In the genomic region with DNA sequence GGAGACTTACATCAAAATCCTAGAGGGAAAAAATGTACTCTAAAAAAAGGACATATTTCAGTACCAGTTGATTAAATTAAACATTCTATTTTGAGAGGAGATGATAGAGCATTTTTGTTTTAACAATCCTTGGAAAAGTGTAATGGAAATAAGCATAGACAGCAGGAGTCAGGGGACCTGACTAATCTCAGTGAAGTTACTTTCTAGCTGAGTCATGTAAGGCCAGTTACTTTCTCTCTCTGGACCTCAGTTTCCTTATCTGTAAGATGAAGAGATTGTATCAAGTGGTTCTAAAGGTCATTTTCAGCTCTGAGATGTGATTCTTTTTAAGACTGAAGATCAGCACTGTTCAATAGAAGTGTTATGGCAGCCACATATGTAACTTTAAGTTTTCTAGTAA, we compare ENCODE assay signal across 2 cellular contexts.
TF ChIP-seq lines count a peak whose summit lies in the region.

No MANE protein-coding gene starts in this region.

TF ChIP-seq in A549, 52 proteins besides CTCF, POLR2A, EP300 and RAD21 (continued from another document):
- TF ChIP-seq, protein P1, sequence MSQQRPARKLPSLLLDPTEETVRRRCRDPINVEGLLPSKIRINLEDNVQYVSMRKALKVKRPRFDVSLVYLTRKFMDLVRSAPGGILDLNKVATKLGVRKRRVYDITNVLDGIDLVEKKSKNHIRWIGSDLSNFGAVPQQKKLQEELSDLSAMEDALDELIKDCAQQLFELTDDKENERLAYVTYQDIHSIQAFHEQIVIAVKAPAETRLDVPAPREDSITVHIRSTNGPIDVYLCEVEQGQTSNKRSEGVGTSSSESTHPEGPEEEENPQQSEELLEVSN (IDR thresholded peaks at IDR 0.05; ENCODE audit: borderline replicate concordance, low read depth): no peak

TF ChIP-seq in GM23338, 12 proteins besides CTCF, POLR2A, EP300 and RAD21 (continued from another document):
- TF ChIP-seq EZH2 (IDR thresholded peaks at IDR 0.05; ENCODE audit: low read depth, unreplicated experiment): no peak
- TF ChIP-seq, protein P2, sequence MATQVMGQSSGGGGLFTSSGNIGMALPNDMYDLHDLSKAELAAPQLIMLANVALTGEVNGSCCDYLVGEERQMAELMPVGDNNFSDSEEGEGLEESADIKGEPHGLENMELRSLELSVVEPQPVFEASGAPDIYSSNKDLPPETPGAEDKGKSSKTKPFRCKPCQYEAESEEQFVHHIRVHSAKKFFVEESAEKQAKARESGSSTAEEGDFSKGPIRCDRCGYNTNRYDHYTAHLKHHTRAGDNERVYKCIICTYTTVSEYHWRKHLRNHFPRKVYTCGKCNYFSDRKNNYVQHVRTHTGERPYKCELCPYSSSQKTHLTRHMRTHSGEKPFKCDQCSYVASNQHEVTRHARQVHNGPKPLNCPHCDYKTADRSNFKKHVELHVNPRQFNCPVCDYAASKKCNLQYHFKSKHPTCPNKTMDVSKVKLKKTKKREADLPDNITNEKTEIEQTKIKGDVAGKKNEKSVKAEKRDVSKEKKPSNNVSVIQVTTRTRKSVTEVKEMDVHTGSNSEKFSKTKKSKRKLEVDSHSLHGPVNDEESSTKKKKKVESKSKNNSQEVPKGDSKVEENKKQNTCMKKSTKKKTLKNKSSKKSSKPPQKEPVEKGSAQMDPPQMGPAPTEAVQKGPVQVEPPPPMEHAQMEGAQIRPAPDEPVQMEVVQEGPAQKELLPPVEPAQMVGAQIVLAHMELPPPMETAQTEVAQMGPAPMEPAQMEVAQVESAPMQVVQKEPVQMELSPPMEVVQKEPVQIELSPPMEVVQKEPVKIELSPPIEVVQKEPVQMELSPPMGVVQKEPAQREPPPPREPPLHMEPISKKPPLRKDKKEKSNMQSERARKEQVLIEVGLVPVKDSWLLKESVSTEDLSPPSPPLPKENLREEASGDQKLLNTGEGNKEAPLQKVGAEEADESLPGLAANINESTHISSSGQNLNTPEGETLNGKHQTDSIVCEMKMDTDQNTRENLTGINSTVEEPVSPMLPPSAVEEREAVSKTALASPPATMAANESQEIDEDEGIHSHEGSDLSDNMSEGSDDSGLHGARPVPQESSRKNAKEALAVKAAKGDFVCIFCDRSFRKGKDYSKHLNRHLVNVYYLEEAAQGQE (IDR thresholded peaks at IDR 0.05; ENCODE audit: unreplicated experiment): no peak
- TF ChIP-seq, protein P3, sequence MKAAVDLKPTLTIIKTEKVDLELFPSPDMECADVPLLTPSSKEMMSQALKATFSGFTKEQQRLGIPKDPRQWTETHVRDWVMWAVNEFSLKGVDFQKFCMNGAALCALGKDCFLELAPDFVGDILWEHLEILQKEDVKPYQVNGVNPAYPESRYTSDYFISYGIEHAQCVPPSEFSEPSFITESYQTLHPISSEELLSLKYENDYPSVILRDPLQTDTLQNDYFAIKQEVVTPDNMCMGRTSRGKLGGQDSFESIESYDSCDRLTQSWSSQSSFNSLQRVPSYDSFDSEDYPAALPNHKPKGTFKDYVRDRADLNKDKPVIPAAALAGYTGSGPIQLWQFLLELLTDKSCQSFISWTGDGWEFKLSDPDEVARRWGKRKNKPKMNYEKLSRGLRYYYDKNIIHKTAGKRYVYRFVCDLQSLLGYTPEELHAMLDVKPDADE (IDR thresholded peaks at IDR 0.05): no peak
- TF ChIP-seq POLR2AphosphoS5 (IDR thresholded peaks at IDR 0.05; ENCODE audit: low read depth): no peak
- TF ChIP-seq, protein P4, sequence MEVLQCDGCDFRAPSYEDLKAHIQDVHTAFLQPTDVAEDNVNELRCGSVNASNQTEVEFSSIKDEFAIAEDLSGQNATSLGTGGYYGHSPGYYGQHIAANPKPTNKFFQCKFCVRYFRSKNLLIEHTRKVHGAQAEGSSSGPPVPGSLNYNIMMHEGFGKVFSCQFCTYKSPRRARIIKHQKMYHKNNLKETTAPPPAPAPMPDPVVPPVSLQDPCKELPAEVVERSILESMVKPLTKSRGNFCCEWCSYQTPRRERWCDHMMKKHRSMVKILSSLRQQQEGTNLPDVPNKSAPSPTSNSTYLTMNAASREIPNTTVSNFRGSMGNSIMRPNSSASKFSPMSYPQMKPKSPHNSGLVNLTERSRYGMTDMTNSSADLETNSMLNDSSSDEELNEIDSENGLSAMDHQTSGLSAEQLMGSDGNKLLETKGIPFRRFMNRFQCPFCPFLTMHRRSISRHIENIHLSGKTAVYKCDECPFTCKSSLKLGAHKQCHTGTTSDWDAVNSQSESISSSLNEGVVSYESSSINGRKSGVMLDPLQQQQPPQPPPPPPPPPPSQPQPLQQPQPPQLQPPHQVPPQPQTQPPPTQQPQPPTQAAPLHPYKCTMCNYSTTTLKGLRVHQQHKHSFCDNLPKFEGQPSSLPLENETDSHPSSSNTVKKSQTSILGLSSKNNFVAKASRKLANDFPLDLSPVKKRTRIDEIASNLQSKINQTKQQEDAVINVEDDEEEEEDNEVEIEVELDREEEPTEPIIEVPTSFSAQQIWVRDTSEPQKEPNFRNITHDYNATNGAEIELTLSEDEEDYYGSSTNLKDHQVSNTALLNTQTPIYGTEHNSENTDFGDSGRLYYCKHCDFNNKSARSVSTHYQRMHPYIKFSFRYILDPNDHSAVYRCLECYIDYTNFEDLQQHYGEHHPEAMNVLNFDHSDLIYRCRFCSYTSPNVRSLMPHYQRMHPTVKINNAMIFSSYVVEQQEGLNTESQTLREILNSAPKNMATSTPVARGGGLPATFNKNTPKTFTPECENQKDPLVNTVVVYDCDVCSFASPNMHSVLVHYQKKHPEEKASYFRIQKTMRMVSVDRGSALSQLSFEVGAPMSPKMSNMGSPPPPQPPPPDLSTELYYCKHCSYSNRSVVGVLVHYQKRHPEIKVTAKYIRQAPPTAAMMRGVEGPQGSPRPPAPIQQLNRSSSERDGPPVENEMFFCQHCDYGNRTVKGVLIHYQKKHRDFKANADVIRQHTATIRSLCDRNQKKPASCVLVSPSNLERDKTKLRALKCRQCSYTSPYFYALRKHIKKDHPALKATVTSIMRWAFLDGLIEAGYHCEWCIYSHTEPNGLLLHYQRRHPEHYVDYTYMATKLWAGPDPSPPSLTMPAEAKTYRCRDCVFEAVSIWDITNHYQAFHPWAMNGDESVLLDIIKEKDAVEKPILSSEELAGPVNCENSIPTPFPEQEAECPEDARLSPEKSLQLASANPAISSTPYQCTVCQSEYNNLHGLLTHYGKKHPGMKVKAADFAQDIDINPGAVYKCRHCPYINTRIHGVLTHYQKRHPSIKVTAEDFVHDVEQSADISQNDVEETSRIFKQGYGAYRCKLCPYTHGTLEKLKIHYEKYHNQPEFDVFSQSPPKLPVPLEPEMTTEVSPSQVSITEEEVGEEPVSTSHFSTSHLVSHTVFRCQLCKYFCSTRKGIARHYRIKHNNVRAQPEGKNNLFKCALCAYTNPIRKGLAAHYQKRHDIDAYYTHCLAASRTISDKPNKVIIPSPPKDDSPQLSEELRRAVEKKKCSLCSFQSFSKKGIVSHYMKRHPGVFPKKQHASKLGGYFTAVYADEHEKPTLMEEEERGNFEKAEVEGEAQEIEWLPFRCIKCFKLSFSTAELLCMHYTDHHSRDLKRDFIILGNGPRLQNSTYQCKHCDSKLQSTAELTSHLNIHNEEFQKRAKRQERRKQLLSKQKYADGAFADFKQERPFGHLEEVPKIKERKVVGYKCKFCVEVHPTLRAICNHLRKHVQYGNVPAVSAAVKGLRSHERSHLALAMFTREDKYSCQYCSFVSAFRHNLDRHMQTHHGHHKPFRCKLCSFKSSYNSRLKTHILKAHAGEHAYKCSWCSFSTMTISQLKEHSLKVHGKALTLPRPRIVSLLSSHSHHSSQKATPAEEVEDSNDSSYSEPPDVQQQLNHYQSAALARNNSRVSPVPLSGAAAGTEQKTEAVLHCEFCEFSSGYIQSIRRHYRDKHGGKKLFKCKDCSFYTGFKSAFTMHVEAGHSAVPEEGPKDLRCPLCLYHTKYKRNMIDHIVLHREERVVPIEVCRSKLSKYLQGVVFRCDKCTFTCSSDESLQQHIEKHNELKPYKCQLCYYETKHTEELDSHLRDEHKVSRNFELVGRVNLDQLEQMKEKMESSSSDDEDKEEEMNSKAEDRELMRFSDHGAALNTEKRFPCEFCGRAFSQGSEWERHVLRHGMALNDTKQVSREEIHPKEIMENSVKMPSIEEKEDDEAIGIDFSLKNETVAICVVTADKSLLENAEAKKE (CRISPR knock-in tag; IDR thresholded peaks at IDR 0.05): no peak
- no peak for TF ChIP-seq JUNB (IDR thresholded peaks at IDR 0.05; ENCODE audit: unreplicated experiment)
- no peak for TF ChIP-seq NANOG (IDR thresholded peaks at IDR 0.05; ENCODE audit: borderline replicate concordance)
TF ChIP-seq in GM23338: peak in this region for 0.
